Comparison of ENCODE assay signal across 23 cellular contexts in genomic region chr6:64774881-64775280, GRCh38.
"Had no signal": no experiment of that assay in that cellular context is flagged by ENCODE, and none has a peak within 500 bp of the region (broad histone marks: within the 10 kb centered on the region; RNA-seq: fewer than 3 reads in every experiment).

No MANE protein-coding gene starts in this region.

- FAIRE-seq: frontal cortex, keratinocyte had no signal

- H3K4me3 ChIP-seq: dorsolateral prefrontal cortex, lung, ovary, psoas muscle, sigmoid colon, testis, tibial artery had no signal

- H3K9me3 ChIP-seq: ovary, psoas muscle, sigmoid colon, testis, tibial artery had no signal

- H3K4me1 Mint-ChIP-seq: memory B cell; nephron progenitor cell; stimulated activated memory B cell treated with anti-CD40 and anti-IgM and Interleukin-4, amounts not matched to agents 10 μg/mL and 1 μg/mL and 100 μg/mL, for 72 hours had no signal

- H3K4me1 ChIP-seq: psoas muscle, sigmoid colon, testis, tibial artery had no signal

- H3K27me3 Mint-ChIP-seq: memory B cell; naive thymus-derived CD8-positive, alpha-beta T cell; stimulated activated memory B cell treated with anti-CD40 and anti-IgM and Interleukin-4, amounts not matched to agents 10 μg/mL and 1 μg/mL and 100 μg/mL, for 72 hours; type B pancreatic cell had no signal

- H3K27ac ChIP-seq: dorsolateral prefrontal cortex, ovary, psoas muscle, sigmoid colon, testis, tibial artery had no signal

- H3K36me3 ChIP-seq: ovary, sigmoid colon, tibial artery had no signal

- H3K27me3 ChIP-seq: dorsolateral prefrontal cortex, ovary, sigmoid colon, testis, tibial artery had no signal

- H3K36me3 Mint-ChIP-seq: memory B cell; naive thymus-derived CD8-positive, alpha-beta T cell; stimulated activated memory B cell treated with anti-CD40 and anti-IgM and Interleukin-4, amounts not matched to agents 10 μg/mL and 1 μg/mL and 100 μg/mL, for 72 hours had no signal

- H3K4me3 Mint-ChIP-seq: memory B cell; naive thymus-derived CD8-positive, alpha-beta T cell; nephron progenitor cell; stimulated activated memory B cell treated with anti-CD40 and anti-IgM and Interleukin-4, amounts not matched to agents 10 μg/mL and 1 μg/mL and 100 μg/mL, for 72 hours; type B pancreatic cell had no signal

- H3K27ac Mint-ChIP-seq: memory B cell; naive thymus-derived CD8-positive, alpha-beta T cell; nephron progenitor cell; stimulated activated memory B cell treated with anti-CD40 and anti-IgM and Interleukin-4, amounts not matched to agents 10 μg/mL and 1 μg/mL and 100 μg/mL, for 72 hours; type B pancreatic cell had no signal

- DNase-seq: dorsolateral prefrontal cortex; effector CD4-positive, alpha-beta T cell; hypothalamus; naive thymus-derived CD8-positive, alpha-beta T cell; nephron progenitor cell; occipital lobe; ovary; posterior cingulate gyrus; psoas muscle; right cardiac atrium; sigmoid colon; stimulated activated CD4-positive, alpha-beta T cell treated with anti-CD3 and anti-CD28 coated beads, Interleukin-2, amount 100 ng/mL, for 24 hours; stimulated activated CD4-positive, alpha-beta T cell treated with anti-CD3 and anti-CD28 coated beads, Interleukin-4, amount 100 ng/mL, for 24 hours; stimulated activated naive CD8-positive, alpha-beta T cell treated with anti-CD3 and anti-CD28 coated beads, Interleukin-15, Interleukin-2, amounts not matched to agents 100 U/mL and 50 U/mL, for 24 hours; substantia nigra; testis; tibial artery had no signal

- ATAC-seq: naive thymus-derived CD8-positive, alpha-beta T cell; psoas muscle; right cardiac atrium; stimulated activated memory B cell treated with anti-CD40 and anti-IgM and Interleukin-4, amounts not matched to agents 10 μg/mL and 1 μg/mL and 100 μg/mL, for 72 hours; stimulated activated naive CD8-positive, alpha-beta T cell treated with anti-CD3 and anti-CD28 coated beads, Interleukin-15, Interleukin-2, amounts not matched to agents 100 U/mL and 50 U/mL, for 24 hours had no signal

- H3K9me3 Mint-ChIP-seq: nephron progenitor cell had no signal
